8 cellular contexts compared by ENCODE assay signal in the genomic region with DNA sequence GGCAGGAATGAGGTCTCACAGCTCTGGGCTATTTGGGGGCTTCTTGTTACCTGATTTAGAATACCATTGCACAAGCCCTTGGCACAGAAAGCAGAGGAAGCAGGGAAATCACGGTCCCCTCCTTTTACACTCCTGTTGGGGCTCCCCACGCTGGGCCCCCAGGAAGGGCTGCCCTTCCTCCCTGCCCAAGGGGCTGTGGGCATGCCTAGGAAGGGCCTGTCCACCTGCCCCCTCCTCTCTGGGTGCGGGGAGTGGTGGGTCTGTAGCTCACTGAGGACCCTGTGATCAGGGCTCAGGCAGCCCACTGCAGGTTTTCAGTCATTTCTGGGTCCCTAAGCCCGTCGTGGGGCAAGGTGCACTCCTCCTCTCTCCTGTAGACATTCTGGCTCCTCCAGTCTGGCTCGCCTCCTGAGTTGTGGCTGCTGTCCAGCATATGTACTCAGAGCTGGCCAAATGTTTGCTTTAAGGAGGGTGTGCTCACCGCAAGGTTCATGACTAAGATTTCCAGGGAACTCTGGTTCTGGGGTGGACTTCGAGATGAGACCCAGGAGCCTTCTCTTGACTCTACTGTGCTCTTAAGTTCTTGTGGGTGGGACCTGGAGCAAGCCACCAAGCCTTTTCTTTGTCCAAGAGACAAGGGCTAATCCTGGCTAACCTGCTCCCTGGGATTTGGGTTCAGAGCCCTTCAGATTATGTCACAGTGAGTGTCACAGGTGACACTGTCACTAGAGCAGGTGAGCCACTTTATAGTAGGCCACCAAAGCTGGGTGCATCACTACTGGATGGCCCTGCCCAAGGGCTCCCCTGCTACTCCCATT. TPM values are rescaled to one million over a fixed set of nuclear protein-coding genes. Genes with fewer than 3 reads are reported as not detected.
DNase-seq lines count a peak whose midpoint lies in the region; ATAC-seq and TF ChIP-seq lines count a peak whose summit lies in the region.

No MANE protein-coding gene starts in this region.

- in situ Hi-C loops in ACHN (cut with HindIII; ENCODE audit: low pct_ligation_motif_present, low pct_unique_long_range_greater_than_20kb, low sequenced_read_pairs) = no loop called here

- peak; percentile 87 for DNase-seq in ACHN
- DNase-seq in LHCN-M2 (ENCODE audit: low read depth) = peak; percentile 87
- DNase-seq in choroid plexus epithelial cell (ENCODE audit: low read depth) = peak; percentile 93
- peak; percentile 89 for DNase-seq in mucosa of gallbladder (ENCODE audit: low spot score)
- DNase-seq in putamen (ENCODE audit: low spot score) = no peak

- no peak for TF ChIP-seq CTCF in choroid plexus epithelial cell (conservative IDR thresholded peaks at IDR 0.05; ENCODE audit: low read depth, low read length)

- no peak for ATAC-seq in GM18502 (IDR thresholded peaks at IDR 0.05; ENCODE audit: poor library complexity, unreplicated experiment)
- ATAC-seq in GM19467 (IDR thresholded peaks at IDR 0.05; ENCODE audit: unreplicated experiment) = no peak
- ATAC-seq in GM19328 (IDR thresholded peaks at IDR 0.05; ENCODE audit: unreplicated experiment) = no peak

- H3K4me3 ChIP-seq in choroid plexus epithelial cell (ENCODE audit: low read depth, low read length) = no peak overlapping the region

RNA-seq across cellular contexts. Expression of gene TACR2, which starts 56.0 kb away (rescaled TPM):
- 0.29 TPM in 1 of 2 replicates, not detected in the other for total RNA-seq in LHCN-M2 (2014; rRNA removed)
- polyA plus RNA-seq in LHCN-M2 (2012) = 0.77 TPM
- total RNA-seq in mucosa of gallbladder = 1.6 TPM
